ENCODE assay signal across 14 cellular contexts in the genomic region with DNA sequence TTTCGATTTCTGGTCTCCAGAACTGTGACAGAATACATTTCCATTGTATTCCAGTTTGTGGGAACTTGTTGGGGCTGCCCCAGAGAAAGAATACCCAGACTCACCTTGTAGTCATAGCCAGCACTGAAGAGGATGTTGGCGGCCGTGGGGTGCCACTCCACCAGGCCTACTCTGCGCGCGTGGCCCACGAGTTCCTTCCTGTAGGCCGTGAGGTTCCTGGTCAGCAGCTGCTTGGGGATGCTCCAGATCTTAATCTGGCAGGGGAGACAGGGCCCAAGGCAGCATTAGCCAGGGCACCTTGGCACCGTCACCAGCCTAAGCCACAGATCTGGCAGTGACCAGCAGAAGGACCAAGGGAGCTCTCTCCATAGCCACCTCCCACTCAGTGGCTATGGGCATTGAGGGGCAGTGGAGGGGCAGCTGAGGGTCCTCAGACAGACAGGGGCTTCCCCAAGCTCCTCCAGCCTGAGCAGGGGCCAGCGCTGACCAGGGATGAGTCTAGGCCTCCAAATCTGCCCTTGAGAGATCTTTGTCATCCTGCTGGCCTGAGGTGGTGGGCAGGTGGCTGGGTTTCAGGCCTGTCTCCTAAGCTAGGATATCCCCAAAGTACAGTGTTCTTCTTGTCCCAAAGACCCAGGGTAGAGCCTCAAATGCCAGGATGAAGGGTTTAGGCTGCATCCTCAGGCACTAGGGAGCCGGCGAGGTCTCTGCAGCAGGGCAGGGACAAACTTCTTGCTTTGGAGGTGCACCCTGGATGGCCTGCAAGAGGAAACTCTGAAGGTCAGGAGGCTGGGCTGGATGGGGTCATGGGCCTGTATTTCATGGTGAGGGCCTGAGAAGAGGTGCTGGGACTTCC. TPM values are rescaled to one million over a fixed set of nuclear protein-coding genes. Genes with fewer than 3 reads are reported as not detected.
DNase-seq lines count a peak whose midpoint lies in the region; ATAC-seq and TF ChIP-seq lines count a peak whose summit lies in the region.
"Had no signal": no experiment of that assay in that cellular context is flagged by ENCODE, and none has a peak within 500 bp of the region (broad histone marks: within the 10 kb centered on the region; RNA-seq: fewer than 3 reads in every experiment).

No MANE protein-coding gene starts in this region.

- intact Hi-C loops in dorsolateral prefrontal cortex (cut with DNase I): no loop called here

- no peaks in the 10 kb centered on the region for H3K4me1 Mint-ChIP-seq in chondrocyte (ENCODE audit: low read depth)
- peaks cover 7% of the 10 kb centered on the region for H3K4me1 Mint-ChIP-seq in stimulated activated effector memory CD8-positive, alpha-beta T cell treated with anti-CD3 and anti-CD28 coated beads, Interleukin-12 subunit alpha, Interleukin-12 subunit beta, amount 100 ng/mL, for 72 hours

- H3K27me3 Mint-ChIP-seq in chondrocyte (ENCODE audit: low read depth): no peaks in the 10 kb centered on the region

- H3K27ac Mint-ChIP-seq in chondrocyte (ENCODE audit: unreplicated experiment): no peak overlapping the region
- H3K27ac Mint-ChIP-seq in stimulated activated effector memory CD8-positive, alpha-beta T cell treated with anti-CD3 and anti-CD28 coated beads, Interleukin-12 subunit alpha, Interleukin-12 subunit beta, amount 100 ng/mL, for 72 hours: peak overlapping the region; percentile 48

- in situ Hi-C loops in GM13976 (cut with MboI; ENCODE audit: low sequenced_read_pairs, unreplicated experiment): no loop called here

- no peak overlapping the region for H3K4me3 ChIP-seq in dorsolateral prefrontal cortex
- H3K4me3 ChIP-seq: BLaER1 treated with 17β-estradiol and CSF1 and Interleukin-3, amounts not matched to agents 10 nM and 100 nM had no signal

- TF ChIP-seq CTCF in C4-2B (conservative IDR thresholded peaks at IDR 0.05) (no peak), GM13976 (IDR thresholded peaks at IDR 0.05; ENCODE audit: borderline replicate concordance, control extremely low read depth, extremely low read depth, insufficient read depth, missing control alignments) (no peak), chondrocyte (IDR thresholded peaks at IDR 0.05) (no peak), dorsolateral prefrontal cortex (IDR thresholded peaks at IDR 0.05 in 54 of 56, conservative IDR thresholded peaks at IDR 0.05 in 2 of 56; ENCODE audit: low read depth in 1 of 56, partially characterized antibody in 56 of 56) (no peak)

- peak; percentile 17 for DNase-seq in GM13976 (ENCODE audit: low spot score)
- DNase-seq in chondrocyte (ENCODE audit: low spot score): peak; percentile 44
- no peak for DNase-seq in stimulated activated effector memory CD8-positive, alpha-beta T cell treated with anti-CD3 and anti-CD28 coated beads, Interleukin-12 subunit alpha, Interleukin-12 subunit beta, amount 100 ng/mL, for 72 hours (ENCODE audit: low spot score in 2 of 2)
- no peak for DNase-seq in HK-2 (ENCODE audit: unreplicated experiment)
- no peak for DNase-seq in dorsolateral prefrontal cortex
- no peak for DNase-seq in NCI-H1436 treated with DMSO at 0.1 percent for 48 hours (lab: John Stamatoyannopoulos, UW)
- DNase-seq: Caco-2, HCEC 1CT, Kasumi-1, NCI-H510A, SIG-M5 had no signal

- H3K4me3 Mint-ChIP-seq in chondrocyte (ENCODE audit: unreplicated experiment): no peak overlapping the region
- H3K4me3 Mint-ChIP-seq in stimulated activated effector memory CD8-positive, alpha-beta T cell treated with anti-CD3 and anti-CD28 coated beads, Interleukin-12 subunit alpha, Interleukin-12 subunit beta, amount 100 ng/mL, for 72 hours: no peak overlapping the region

- no peaks in the 10 kb centered on the region for H3K27me3 ChIP-seq in dorsolateral prefrontal cortex
- H3K27me3 ChIP-seq: BLaER1 treated with 17β-estradiol and CSF1 and Interleukin-3, amounts not matched to agents 10 nM and 100 nM had no signal

- no peak for ATAC-seq in stimulated activated effector memory CD8-positive, alpha-beta T cell treated with anti-CD3 and anti-CD28 coated beads, Interleukin-12 subunit alpha, Interleukin-12 subunit beta, amount 100 ng/mL, for 72 hours
- ATAC-seq: Panc1 had no signal

- H3K9me3 Mint-ChIP-seq in chondrocyte (ENCODE audit: low read depth): no peaks in the 10 kb centered on the region
- no peaks in the 10 kb centered on the region for H3K9me3 Mint-ChIP-seq in stimulated activated effector memory CD8-positive, alpha-beta T cell treated with anti-CD3 and anti-CD28 coated beads, Interleukin-12 subunit alpha, Interleukin-12 subunit beta, amount 100 ng/mL, for 72 hours

- H3K36me3 Mint-ChIP-seq in chondrocyte (ENCODE audit: low read depth): peaks cover 10% of the 10 kb centered on the region
- no peaks in the 10 kb centered on the region for H3K36me3 Mint-ChIP-seq in stimulated activated effector memory CD8-positive, alpha-beta T cell treated with anti-CD3 and anti-CD28 coated beads, Interleukin-12 subunit alpha, Interleukin-12 subunit beta, amount 100 ng/mL, for 72 hours

- H3K27ac ChIP-seq in C4-2B (peak overlapping the region; percentile 96), dorsolateral prefrontal cortex (no peak overlapping the region)
- H3K27ac ChIP-seq: BLaER1 treated with 17β-estradiol and CSF1 and Interleukin-3, amounts not matched to agents 10 nM and 100 nM had no signal

RNA-seq across cellular contexts. Expression of a gene that starts 15.9 kb away (rescaled TPM):
- total RNA-seq in chondrocyte (0.58 to 1.1 TPM (median 1.1 TPM) in 3 replicates), dorsolateral prefrontal cortex (10 to 100 TPM in 114 of 120 experiments, 1 to 10 TPM in 6; 8.3 to 26.7 (median 14.6) TPM)

RNA-seq across cellular contexts. Expression of a gene that starts 57.5 kb away (rescaled TPM):
- 10.1 to 17.4 TPM (median 10.2 TPM) in 3 replicates for total RNA-seq in chondrocyte
- total RNA-seq in dorsolateral prefrontal cortex: 1 to 10 TPM; 1.7 to 9.8 (median 5.9) TPM

Comparison
In these comparisons a context has a peak if more than half of its experiments do, and no peak if none do; other contexts are left out.
1. DNase-seq: peak in GM13976 (single experiment) and chondrocyte (single experiment); none in stimulated activated effector memory CD8-positive, alpha-beta T cell treated with anti-CD3 and anti-CD28 coated beads, Interleukin-12 subunit alpha, Interleukin-12 subunit beta, amount 100 ng/mL, for 72 hours (0 of 2), HK-2 (single experiment), dorsolateral prefrontal cortex (0 of 10) and NCI-H1436 treated with DMSO at 0.1 percent for 48 hours (single experiment).